ENCODE assay signal across 23 cellular contexts in genomic region chr3:130546920-130547679, GRCh38. TPM values are rescaled to one million over a fixed set of nuclear protein-coding genes. Genes with fewer than 3 reads are reported as not detected.
"Had no signal": no experiment of that assay in that cellular context is flagged by ENCODE, and none has a peak within 500 bp of the region (broad histone marks: within the 10 kb centered on the region; RNA-seq: fewer than 3 reads in every experiment).

No MANE protein-coding gene starts in this region.

- ATAC-seq: HepG2 had no signal

- H3K36me3 ChIP-seq: SJSA1 had no signal

- H3K4me2 ChIP-seq: KMS-11 had no signal

- DNase-seq: IMR-90, MM.1S, NCI-H1092 treated with DMSO at 0.1 percent for 48 hours, NCI-H1436 treated with DMSO at 0.1 percent for 48 hours, NCI-H1694, NCI-H187 treated with DMSO at 0.1 percent for 48 hours, NCI-H2029 treated with DMSO at 0.1 percent for 48 hours, NCI-H2171 treated with DMSO at 0.1 percent for 48 hours, NCI-H345, NCI-H446 treated with DMSO at 0.1 percent for 48 hours, NCI-H510A treated with DMSO at 0.1 percent for 48 hours, NCI-H69, NCI-H774, Right ventricle myocardium superior, RPMI8226, SIG-M5 had no signal

- H3K27ac ChIP-seq: KMS-11, SJSA1 had no signal

- H3K27me3 ChIP-seq: SJSA1 had no signal

- H3K9me3 ChIP-seq: SJSA1 had no signal

- FAIRE-seq: HepG2, RCC 7860 had no signal

- H3K9ac ChIP-seq: KMS-11 had no signal

- H3K4me1 ChIP-seq: SJSA1 had no signal

- H3K4me3 ChIP-seq: SJSA1, SK-N-MC had no signal

RNA-seq across cellular contexts. Expression of gene COL6A6, which starts 30.1 kb away (rescaled TPM):
- total RNA-seq: HepG2, HT1080, IMR-90, M059J, SJSA1 had no signal
- polyA plus RNA-seq: HepG2, IMR-90 had no signal
